In the genomic region with DNA sequence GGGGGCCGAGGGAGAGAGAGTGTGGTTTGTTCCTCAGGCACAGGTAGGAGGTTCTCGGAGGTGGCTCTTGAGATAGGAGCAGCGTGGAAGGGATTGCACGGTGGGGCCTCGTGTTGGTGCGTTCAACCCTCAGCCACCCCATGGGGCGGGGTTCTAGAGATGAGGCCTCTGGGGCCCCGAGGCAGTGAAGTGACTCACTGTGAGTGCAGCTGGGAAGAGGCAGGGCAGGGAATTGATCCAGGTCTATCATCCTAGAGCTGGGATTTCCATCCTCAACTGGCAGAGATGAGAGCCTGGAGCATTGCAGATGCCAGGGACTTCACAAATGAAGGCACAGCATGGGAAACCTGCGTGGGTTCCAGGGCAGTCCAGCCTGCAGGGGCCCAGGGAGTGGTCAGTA, we compare ENCODE assay signal across 13 cellular contexts. TPM values are rescaled to one million over a fixed set of nuclear protein-coding genes. Genes with fewer than 3 reads are reported as not detected.
A peak's percentile ranks its signal among the peaks of the same experiment; 100 is the strongest.
DNase-seq lines count a peak whose midpoint lies in the region; ATAC-seq and TF ChIP-seq lines count a peak whose summit lies in the region.
"Had no signal": no experiment of that assay in that cellular context is flagged by ENCODE, and none has a peak within 500 bp of the region (broad histone marks: within the 10 kb centered on the region; RNA-seq: fewer than 3 reads in every experiment).

No MANE protein-coding gene starts in this region.

- H3K9me3 ChIP-seq in breast epithelium (no peaks in the 10 kb centered on the region), thyroid gland (no peaks in the 10 kb centered on the region)

- peak overlapping the region; percentile 38 for H3K4me3 Mint-ChIP-seq in MCF 10A (ENCODE audit: unreplicated experiment)
- no peak overlapping the region for H3K4me3 Mint-ChIP-seq in activated CD4-positive, alpha-beta memory T cell treated with anti-CD3 and anti-CD28 coated beads, Interleukin-2, amount 10 ng/mL, durations not matched to agents 7 days and 5 days
- no peak overlapping the region for H3K4me3 Mint-ChIP-seq in activated T-cell treated with anti-CD3 and anti-CD28 coated beads, Interleukin-2, amount 50 U/mL, for 4 hours
- H3K4me3 Mint-ChIP-seq: activated CD4-positive, alpha-beta T cell treated with anti-CD3 and anti-CD28 coated beads, Interleukin-2, amount 10 ng/mL, durations not matched to agents 24 days and 14 days had no signal

- H3K27me3 Mint-ChIP-seq in MCF 10A (ENCODE audit: insufficient read depth, unreplicated experiment): no peaks in the 10 kb centered on the region
- no peaks in the 10 kb centered on the region for H3K27me3 Mint-ChIP-seq in activated CD4-positive, alpha-beta memory T cell treated with anti-CD3 and anti-CD28 coated beads, Interleukin-2, amount 10 ng/mL, durations not matched to agents 7 days and 5 days
- no peaks in the 10 kb centered on the region for H3K27me3 Mint-ChIP-seq in activated T-cell treated with anti-CD3 and anti-CD28 coated beads, Interleukin-2, amount 50 U/mL, for 4 hours (ENCODE audit: low read depth)
- H3K27me3 Mint-ChIP-seq: activated CD4-positive, alpha-beta T cell treated with anti-CD3 and anti-CD28 coated beads, Interleukin-2, amount 10 ng/mL, durations not matched to agents 24 days and 14 days had no signal

- WGBS in thyroid gland, 2 donors: 69 to 71% methylated on average over 8 to 9 of the region's 9 CpGs

- no peak for TF ChIP-seq CTCF in MCF 10A (IDR thresholded peaks at IDR 0.05; ENCODE audit: unreplicated experiment)
- no peak for TF ChIP-seq CTCF in breast epithelium (IDR thresholded peaks at IDR 0.05)
- TF ChIP-seq CTCF in thyroid gland (IDR thresholded peaks at IDR 0.05): no peak

- TF ChIP-seq POLR2A in breast epithelium (IDR thresholded peaks at IDR 0.05) (no peak), thyroid gland (IDR thresholded peaks at IDR 0.05) (no peak)

- H3K27ac ChIP-seq in breast epithelium (no peak overlapping the region), thyroid gland (no peak overlapping the region)
- H3K27ac ChIP-seq: SK-N-MC had no signal

- POLR2A ChIA-PET in MCF 10A (lab: Yijun Ruan, JAX): interaction anchor here (0.6 to 2.0 kb wide), 7 partner anchors 10 to 522 kb away, joined by 3 to 8 read pairs (median 3); a partner anchor contains a TSS
- POLR2A ChIA-PET in activated CD4-positive, alpha-beta memory T cell treated with anti-CD3 and anti-CD28 coated beads, Interleukin-2, amount 10 ng/mL, durations not matched to agents 7 days and 5 days (lab: Charles Lee): no interaction called here

- no TSS peak for BruUV-seq in MCF 10A (replicated peaks; lab: Mats Ljungman, UMichigan)

- ATAC-seq in activated T-cell treated with anti-CD3 and anti-CD28 coated beads, Interleukin-2, amount 50 U/mL, for 4 hours: no peak

- H3K9me3 Mint-ChIP-seq in MCF 10A (ENCODE audit: unreplicated experiment): no peaks in the 10 kb centered on the region
- no peaks in the 10 kb centered on the region for H3K9me3 Mint-ChIP-seq in activated CD4-positive, alpha-beta memory T cell treated with anti-CD3 and anti-CD28 coated beads, Interleukin-2, amount 10 ng/mL, durations not matched to agents 7 days and 5 days
- H3K9me3 Mint-ChIP-seq in activated T-cell treated with anti-CD3 and anti-CD28 coated beads, Interleukin-2, amount 50 U/mL, for 4 hours: no peaks in the 10 kb centered on the region
- H3K9me3 Mint-ChIP-seq: activated CD4-positive, alpha-beta T cell treated with anti-CD3 and anti-CD28 coated beads, Interleukin-2, amount 10 ng/mL, durations not matched to agents 24 days and 14 days had no signal

- DNase-seq in MCF 10A (ENCODE audit: unreplicated experiment) (peak; percentile 93), breast epithelium (ENCODE audit: low spot score in 2 of 2) (no peak), amniotic epithelial cell (ENCODE audit: low read depth) (peak; percentile 53), hepatic stellate cell (ENCODE audit: low spot score) (peak; percentile 74), thyroid gland (no peak), COLO668 (lab: John Stamatoyannopoulos, UW; ENCODE audit: unreplicated experiment) (no peak)
- no peak for DNase-seq in activated CD4-positive, alpha-beta memory T cell treated with anti-CD3 and anti-CD28 coated beads, Interleukin-2, amount 10 ng/mL, durations not matched to agents 7 days and 5 days
- no peak for DNase-seq in activated T-cell treated with anti-CD3 and anti-CD28 coated beads, Interleukin-2, amount 50 U/mL, for 4 hours
- DNase-seq: activated CD4-positive, alpha-beta T cell treated with anti-CD3 and anti-CD28 coated beads, Interleukin-2, amount 10 ng/mL, durations not matched to agents 24 days and 14 days; activated naive CD4-positive, alpha-beta T cell treated with Interleukin-2 at 50 U/mL for 16 hours; NCI-H345 had no signal

- peaks cover 13% of the 10 kb centered on the region for H3K4me1 Mint-ChIP-seq in MCF 10A (ENCODE audit: insufficient read depth, unreplicated experiment)
- peaks cover 11% of the 10 kb centered on the region for H3K4me1 Mint-ChIP-seq in activated CD4-positive, alpha-beta memory T cell treated with anti-CD3 and anti-CD28 coated beads, Interleukin-2, amount 10 ng/mL, durations not matched to agents 7 days and 5 days
- peaks cover 12% of the 10 kb centered on the region for H3K4me1 Mint-ChIP-seq in activated T-cell treated with anti-CD3 and anti-CD28 coated beads, Interleukin-2, amount 50 U/mL, for 4 hours (ENCODE audit: low read depth)

- H3K36me3 ChIP-seq in breast epithelium (no peaks in the 10 kb centered on the region), thyroid gland (no peaks in the 10 kb centered on the region)

- H3K36me3 Mint-ChIP-seq in MCF 10A (ENCODE audit: insufficient read depth, unreplicated experiment): no peaks in the 10 kb centered on the region
- no peaks in the 10 kb centered on the region for H3K36me3 Mint-ChIP-seq in activated CD4-positive, alpha-beta memory T cell treated with anti-CD3 and anti-CD28 coated beads, Interleukin-2, amount 10 ng/mL, durations not matched to agents 7 days and 5 days (ENCODE audit: low read depth)
- H3K36me3 Mint-ChIP-seq in activated T-cell treated with anti-CD3 and anti-CD28 coated beads, Interleukin-2, amount 50 U/mL, for 4 hours (ENCODE audit: insufficient read depth): no peaks in the 10 kb centered on the region

- H3K27ac Mint-ChIP-seq in MCF 10A (ENCODE audit: low read depth, unreplicated experiment): peak overlapping the region; percentile 80
- H3K27ac Mint-ChIP-seq in activated CD4-positive, alpha-beta memory T cell treated with anti-CD3 and anti-CD28 coated beads, Interleukin-2, amount 10 ng/mL, durations not matched to agents 7 days and 5 days: no peak overlapping the region
- H3K27ac Mint-ChIP-seq: activated CD4-positive, alpha-beta T cell treated with anti-CD3 and anti-CD28 coated beads, Interleukin-2, amount 10 ng/mL, durations not matched to agents 24 days and 14 days had no signal

- H3K27me3 ChIP-seq in breast epithelium: no peaks in the 10 kb centered on the region
- H3K27me3 ChIP-seq in thyroid gland: no peaks in the 10 kb centered on the region

- CTCF ChIA-PET in MCF 10A (lab: Yijun Ruan, JAX): interaction anchor here (0.7 kb wide), 1 partner anchor 69 kb away, joined by 3 read pairs; no protein-coding TSS in a partner anchor
- CTCF ChIA-PET in activated CD4-positive, alpha-beta memory T cell treated with anti-CD3 and anti-CD28 coated beads, Interleukin-2, amount 10 ng/mL, durations not matched to agents 7 days and 5 days (lab: Charles Lee): no interaction called here

- intact Hi-C loops in MCF 10A (cut with micrococcal nuclease) (no loop called here), breast epithelium (cut with DNase I; ENCODE audit: low total_unique reads) (no loop called here), thyroid gland (cut with DNase I) (no loop called here)

- H3K4me3 ChIP-seq in breast epithelium (no peak overlapping the region), thyroid gland (replicated peaks in 1 of 3) (no peak overlapping the region)
- H3K4me3 ChIP-seq: SK-N-MC had no signal

- H3K4me1 ChIP-seq in breast epithelium (peaks cover 3 to 5% of the 10 kb centered on the region in 2 donors), thyroid gland (peaks cover 4% of the 10 kb centered on the region in 2 donors)

RNA-seq across cellular contexts. Expression of a gene that starts 5.2 kb away (rescaled TPM):
- total RNA-seq in MCF 10A (2022) (83.7 and 115 TPM in 2 replicates), breast epithelium (10 to 100 TPM; 34.6 to 60.2 (median 50.1) TPM), thyroid gland (100 to 1,000 TPM in 1 of 4 donors, 10 to 100 TPM in 3; 59.8 to 107 (median 75.4) TPM)
- total RNA-seq in activated CD4-positive, alpha-beta memory T cell treated with anti-CD3 and anti-CD28 coated beads, Interleukin-2, amount 10 ng/mL, durations not matched to agents 7 days and 5 days: 10 to 100 TPM; 65.6 to 66.9 TPM
- total RNA-seq in activated T-cell treated with anti-CD3 and anti-CD28 coated beads, Interleukin-2, amount 50 U/mL, for 4 hours: 100 to 1,000 TPM; 105 to 128 (median 109) TPM
- total RNA-seq: G401 had no signal

RNA-seq across cellular contexts. Expression of a gene that starts 8.9 kb away (rescaled TPM):
- total RNA-seq in MCF 10A (2022) (0.44 TPM in 1 of 2 replicates, not detected in the other), breast epithelium (1 to 10 TPM; 1.9 to 6.2 (median 4.8) TPM), thyroid gland (1 to 10 TPM in 3 of 4 donors, under 1 TPM in 1; 0.38 to 2.3 (median 1.7) TPM)
- total RNA-seq in activated CD4-positive, alpha-beta memory T cell treated with anti-CD3 and anti-CD28 coated beads, Interleukin-2, amount 10 ng/mL, durations not matched to agents 7 days and 5 days: under 1 TPM; 0.20 to 0.28 TPM
- 1 to 10 TPM in 1 of 3 donors, under 1 TPM in 2; 0.65 to 2.2 (median 0.69) TPM for total RNA-seq in activated T-cell treated with anti-CD3 and anti-CD28 coated beads, Interleukin-2, amount 50 U/mL, for 4 hours
- total RNA-seq: G401 had no signal

RNA-seq across cellular contexts. Expression of a gene that starts 13.8 kb away (rescaled TPM):
- total RNA-seq in MCF 10A (2022) (86.0 and 90.1 TPM in 2 replicates), breast epithelium (10 to 100 TPM in 2 of 3 donors, 1 to 10 TPM in 1; 5.6 to 22.8 (median 21.4) TPM), thyroid gland (100 to 1,000 TPM in 1 of 4 donors, 10 to 100 TPM in 2, 1 to 10 TPM in 1; 9.4 to 154 (median 47.0) TPM)
- 10 to 100 TPM; 62.4 to 63.2 TPM for total RNA-seq in activated CD4-positive, alpha-beta memory T cell treated with anti-CD3 and anti-CD28 coated beads, Interleukin-2, amount 10 ng/mL, durations not matched to agents 7 days and 5 days
- 100 to 1,000 TPM; 113 to 204 (median 187) TPM for total RNA-seq in activated T-cell treated with anti-CD3 and anti-CD28 coated beads, Interleukin-2, amount 50 U/mL, for 4 hours
- total RNA-seq: G401 had no signal

RNA-seq across cellular contexts. Expression of a gene that starts 18.7 kb away (rescaled TPM):
- total RNA-seq in MCF 10A (2022) (not detected in 2 replicates), breast epithelium (not detected), thyroid gland (not detected)
- 1 to 10 TPM in 1 of 2 experiments, under 1 TPM in 1; 0.60 to 1.1 TPM for total RNA-seq in activated CD4-positive, alpha-beta memory T cell treated with anti-CD3 and anti-CD28 coated beads, Interleukin-2, amount 10 ng/mL, durations not matched to agents 7 days and 5 days
- under 1 TPM in 2 of 3 donors, not detected in 1; 0.11 to 0.30 TPM for total RNA-seq in activated T-cell treated with anti-CD3 and anti-CD28 coated beads, Interleukin-2, amount 50 U/mL, for 4 hours
- total RNA-seq: G401 had no signal

RNA-seq across cellular contexts. Expression of a gene that starts 27.3 kb away (rescaled TPM):
- total RNA-seq in MCF 10A (2022) (not detected in 2 replicates), breast epithelium (not detected), thyroid gland (not detected)
- total RNA-seq in activated CD4-positive, alpha-beta memory T cell treated with anti-CD3 and anti-CD28 coated beads, Interleukin-2, amount 10 ng/mL, durations not matched to agents 7 days and 5 days: not detected
- total RNA-seq in activated T-cell treated with anti-CD3 and anti-CD28 coated beads, Interleukin-2, amount 50 U/mL, for 4 hours: not detected
- total RNA-seq: activated CD4-positive, alpha-beta T cell treated with anti-CD3 and anti-CD28 coated beads, Interleukin-2, amount 10 ng/mL, durations not matched to agents 24 days and 14 days; G401 had no signal

Comparison
In these comparisons a context has a peak if more than half of its experiments do, and no peak if none do; other contexts are left out.
1. DNase-seq: peak in MCF 10A (single experiment), amniotic epithelial cell (single experiment) and hepatic stellate cell (single experiment); none in breast epithelium (0 of 2), thyroid gland (0 of 2), activated CD4-positive, alpha-beta memory T cell treated with anti-CD3 and anti-CD28 coated beads, Interleukin-2, amount 10 ng/mL, durations not matched to agents 7 days and 5 days (single experiment), COLO668 (single experiment) and activated T-cell treated with anti-CD3 and anti-CD28 coated beads, Interleukin-2, amount 50 U/mL, for 4 hours (single experiment).